In genomic region chr15:25825215-25825614, GRCh38 we compare ENCODE assay signal across 2 cellular contexts.
TF ChIP-seq lines count a peak whose summit lies in the region.

No MANE protein-coding gene starts in this region.

TF ChIP-seq in A549, 52 proteins besides CTCF, POLR2A, EP300 and RAD21 (continued from another document):
- no peak for TF ChIP-seq RARB (CRISPR knock-in tag; IDR thresholded peaks at IDR 0.05)
- TF ChIP-seq USF2 (IDR thresholded peaks at IDR 0.05): no peak
- TF ChIP-seq NPAS2 (CRISPR knock-in tag; IDR thresholded peaks at IDR 0.05; ENCODE audit: borderline replicate concordance): no peak
- TF ChIP-seq REST (IDR thresholded peaks at IDR 0.05): no peak

TF ChIP-seq in IMR-90, 13 proteins besides CTCF, POLR2A, EP300 and RAD21:
- TF ChIP-seq CEBPB (IDR thresholded peaks at IDR 0.05; ENCODE audit: low read depth, low read length) (no peak), MAZ (IDR thresholded peaks at IDR 0.05; ENCODE audit: borderline replicate concordance, low read depth, low read length) (no peak), NFE2L2 (IDR thresholded peaks at IDR 0.05; ENCODE audit: low read depth, low read length) (no peak), USF2 (IDR thresholded peaks at IDR 0.05; ENCODE audit: low read depth, low read length) (no peak), MAFK (IDR thresholded peaks at IDR 0.05; ENCODE audit: low read depth, low read length) (no peak), BHLHE40 (IDR thresholded peaks at IDR 0.05; ENCODE audit: low read depth, low read length) (no peak), FOS (IDR thresholded peaks at IDR 0.05; ENCODE audit: low read depth, low read length) (no peak), RFX5 (IDR thresholded peaks at IDR 0.05; ENCODE audit: low read depth, low read length) (no peak), ELK1 (IDR thresholded peaks at IDR 0.05; ENCODE audit: borderline replicate concordance, low read depth, low read length) (no peak), SMC3 (IDR thresholded peaks at IDR 0.05; ENCODE audit: low read depth, low read length) (no peak)
